ENCODE assay signal across 12 cellular contexts in the genomic region with DNA sequence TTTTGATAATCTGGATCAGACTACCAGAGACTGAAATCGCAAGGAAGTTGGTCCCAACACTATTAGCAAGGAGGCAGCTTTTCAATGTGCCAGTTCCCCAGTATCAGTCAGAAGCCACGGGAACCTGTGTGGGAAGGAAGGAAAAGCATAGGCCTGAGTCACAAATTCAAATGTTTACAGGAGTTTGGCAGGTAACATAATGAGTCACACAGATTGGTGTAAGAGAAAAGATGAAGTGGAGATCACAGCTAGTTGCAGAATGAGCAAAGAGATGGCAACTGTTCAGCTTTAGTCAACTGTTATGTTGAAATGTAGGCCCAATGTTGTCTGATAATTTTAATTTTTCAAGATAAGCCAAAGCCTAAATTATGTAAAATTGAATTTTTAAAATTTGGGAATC. TPM values are rescaled to one million over a fixed set of nuclear protein-coding genes. Genes with fewer than 3 reads are reported as not detected.
DNase-seq lines count a peak whose midpoint lies in the region; ATAC-seq, FAIRE-seq and TF ChIP-seq lines count a peak whose summit lies in the region.
"Had no signal": no experiment of that assay in that cellular context is flagged by ENCODE, and none has a peak within 500 bp of the region (broad histone marks: within the 10 kb centered on the region; RNA-seq: fewer than 3 reads in every experiment).

No MANE protein-coding gene starts in this region.

- H3K4me3 ChIP-seq in BJ (ENCODE audit: low read depth, low read length) (no peak overlapping the region), astrocyte of the cerebellum (ENCODE audit: low read depth, low read length) (no peak overlapping the region), lung (no peak overlapping the region)
- H3K4me3 ChIP-seq: right lobe of liver, SJSA1, upper lobe of left lung had no signal

- peak; percentile 74 for FAIRE-seq in H54 (lab: Jason Lieb, UNC)

- CTCF ChIA-PET in BJ (lab: Yijun Ruan, JAX) = no interaction called here

- H3K4me1 ChIP-seq in lung (ENCODE audit: control insufficient read depth in 2 of 2, insufficient read depth in 2 of 2, low read length in 2 of 2) = no peaks in the 10 kb centered on the region
- H3K4me1 ChIP-seq: right lobe of liver, SJSA1, upper lobe of left lung had no signal

- H3K27me3 ChIP-seq in BJ (ENCODE audit: control insufficient read depth, insufficient read depth, low read length) (no peaks in the 10 kb centered on the region), lung (ENCODE audit: control insufficient read depth, insufficient read depth) (no peaks in the 10 kb centered on the region)
- H3K27me3 ChIP-seq: right lobe of liver, SJSA1, upper lobe of left lung had no signal

- POLR2A ChIA-PET in BJ (lab: Charles Lee) = no interaction called here

- ATAC-seq in lung (ENCODE audit: insufficient read depth, low FRiP score) (peak; percentile 58), HG03520 (IDR thresholded peaks at IDR 0.05; ENCODE audit: unreplicated experiment) (no peak)

- TF ChIP-seq POLR2A in H54 (IDR thresholded peaks at IDR 0.05; ENCODE audit: low read depth, low read length) = no peak

- in situ Hi-C loops in astrocyte of the cerebellum (cut with HindIII; ENCODE audit: low sequenced_read_pairs) = no loop called here

- no peaks in the 10 kb centered on the region for H3K9me3 ChIP-seq in lung (ENCODE audit: control insufficient read depth in 2 of 2, insufficient read depth in 1 of 2, low read length in 1 of 2)
- H3K9me3 ChIP-seq: right lobe of liver, SJSA1, upper lobe of left lung had no signal

- WGBS in lung, 2 donors = 74 to 81% methylated on average over 2 of the region's 2 CpGs

- DNase-seq in BJ (ENCODE audit: low read depth) = peak; percentile 37
- DNase-seq in H54 (ENCODE audit: insufficient read length, low spot score) = peak; percentile 19
- DNase-seq in astrocyte of the cerebellum (ENCODE audit: low read depth) = peak; percentile 89
- DNase-seq in lung (ENCODE audit: low spot score) = no peak
- DNase-seq in DMS 273 treated with DMSO at 0.1 percent for 48 hours (lab: John Stamatoyannopoulos, UW) = no peak
- DNase-seq in stimulated activated naive CD4-positive, alpha-beta T cell treated with Interleukin-2 at 50 U/mL for 16 hours (lab: John Stamatoyannopoulos, UW) = no peak
- no peak for DNase-seq in GM19240 (ENCODE audit: insufficient read length, low spot score)
- DNase-seq: activated effector memory CD4-positive, alpha-beta T cell treated with Interleukin-2 at 50 U/mL for 16 hours; right lobe of liver; upper lobe of left lung had no signal

- no peak overlapping the region for H3K27ac ChIP-seq in lung (ENCODE audit: low read depth in 1 of 2, low read length in 1 of 2)
- H3K27ac ChIP-seq: right lobe of liver, SJSA1, upper lobe of left lung had no signal

- H3K36me3 ChIP-seq in BJ (ENCODE audit: control insufficient read depth, insufficient read depth, low read length) = peaks cover 4% of the 10 kb centered on the region
- H3K36me3 ChIP-seq in lung (ENCODE audit: control insufficient read depth in 2 of 2, insufficient read depth in 2 of 2, low read length in 2 of 2) = peaks cover 8 to 9% of the 10 kb centered on the region in 2 donors

- TF ChIP-seq CTCF in BJ (IDR thresholded peaks at IDR 0.05; ENCODE audit: insufficient read depth, low read depth, low read length) (no peak), astrocyte of the cerebellum (IDR thresholded peaks at IDR 0.05; ENCODE audit: low read depth, low read length, missing control alignments) (no peak), lung (IDR thresholded peaks at IDR 0.05; ENCODE audit: control extremely low read depth, extremely low read depth) (no peak)

RNA-seq across cellular contexts. Expression of gene ITGA2B, which starts 28.1 kb away (rescaled TPM):
- 0.05 and 0.11 TPM in 2 replicates for polyA plus RNA-seq in BJ (2011; rRNA removed)
- polyA minus RNA-seq in BJ (2011; rRNA and poly(A)+ RNA removed) = 0.09 TPM in 1 of 2 replicates, not detected in the other
- 1 to 10 TPM; 2.1 to 9.2 TPM for total RNA-seq in lung
- 1 to 10 TPM; 1.4 to 6.3 TPM for polyA plus RNA-seq in lung

RNA-seq across cellular contexts. Expression of gene FAM171A2, which starts 53.9 kb away (rescaled TPM):
- polyA plus RNA-seq in BJ (2011; rRNA removed) = 1.3 and 2.3 TPM in 2 replicates
- 1.0 and 2.6 TPM in 2 replicates for polyA minus RNA-seq in BJ (2011; rRNA and poly(A)+ RNA removed)
- total RNA-seq in lung = 1 to 10 TPM; 1.1 to 8.0 TPM
- under 1 TPM; 0.47 TPM for polyA plus RNA-seq in lung

Comparison
In these comparisons a context has a peak if more than half of its experiments do, and no peak if none do; other contexts are left out.
1. DNase-seq: peak in BJ (single experiment), H54 (single experiment) and astrocyte of the cerebellum (single experiment); none in lung (single experiment), DMS 273 treated with DMSO at 0.1 percent for 48 hours (single experiment), stimulated activated naive CD4-positive, alpha-beta T cell treated with Interleukin-2 at 50 U/mL for 16 hours (single experiment) and GM19240 (single experiment).